In genomic region chr16:2531371-2531695, GRCh38 we compare ENCODE assay signal across 8 cellular contexts.
DNase-seq lines count a peak whose midpoint lies in the region; ATAC-seq lines count a peak whose summit lies in the region.

Gene CEMP1, minus strand, starts transcription at chr16:2531408. Its CDS starts 335 bp downstream, at chr16:2531073.

- DNase-seq in caudate nucleus (lab: John Stamatoyannopoulos, UW) (no peak), NCI-H524 (lab: John Stamatoyannopoulos, UW) (no peak)
- no peak for DNase-seq in effector CD4-positive, alpha-beta T cell

- H3K27ac ChIP-seq in BLaER1 treated with 17β-estradiol and CSF1 and Interleukin-3, amounts not matched to agents 10 nM and 100 nM: peak within 1 kb of the TSS; percentile 56 to 87 (median 78)
- H3K27ac ChIP-seq in HUES48 (ENCODE audit: low read depth, low read length) (peak within 1 kb of the TSS; percentile 87), caudate nucleus (ENCODE audit: low read depth, low read length) (peak within 1 kb of the TSS; percentile 92), muscle layer of colon (ENCODE audit: low read depth, low read length) (peak within 1 kb of the TSS; percentile 81)

- peaks cover 22 to 66% (median 32%) of the 10 kb centered on the region in 10 experiments for H3K4me1 ChIP-seq in BLaER1 treated with 17β-estradiol and CSF1 and Interleukin-3, amounts not matched to agents 10 nM and 100 nM
- H3K4me1 ChIP-seq in HUES48 (ENCODE audit: control insufficient read depth, insufficient read depth, low read length): no peaks in the 10 kb centered on the region; the same call in 1 of the 2 replicates
- peaks cover 5% of the 10 kb centered on the region for H3K4me1 ChIP-seq in muscle layer of colon (ENCODE audit: insufficient read depth, low read length)

- H3K36me3 ChIP-seq in BLaER1 treated with 17β-estradiol and CSF1 and Interleukin-3, amounts not matched to agents 10 nM and 100 nM: peaks cover 26 to 46% (median 41%) of the 10 kb centered on the region in 11 experiments
- peaks cover 26% of the 10 kb centered on the region for H3K36me3 ChIP-seq in HUES48 (ENCODE audit: control insufficient read depth, insufficient read depth, low read length)
- H3K36me3 ChIP-seq in muscle layer of colon (ENCODE audit: insufficient read depth, low read length): peaks cover 16% of the 10 kb centered on the region

- no peaks in the 10 kb centered on the region for H3K9me3 ChIP-seq in BLaER1 treated with 17β-estradiol and CSF1 and Interleukin-3, amounts not matched to agents 10 nM and 100 nM (replicated peaks in 1 of 11)
- no peaks in the 10 kb centered on the region for H3K9me3 ChIP-seq in HUES48 (ENCODE audit: control insufficient read depth, insufficient read depth, low read length)
- no peaks in the 10 kb centered on the region for H3K9me3 ChIP-seq in muscle layer of colon (ENCODE audit: low read length)

- peak within 1 kb of the TSS; percentile 61 to 78 (median 70) for H3K4me3 ChIP-seq in BLaER1 treated with 17β-estradiol and CSF1 and Interleukin-3, amounts not matched to agents 10 nM and 100 nM
- H3K4me3 ChIP-seq in HUES48 (ENCODE audit: low read depth, low read length): peak within 1 kb of the TSS; percentile 70
- peak within 1 kb of the TSS; percentile 63 to 87 for H3K4me3 ChIP-seq in muscle layer of colon (ENCODE audit: low read depth in 1 of 2, low read length in 2 of 2)

- H3K4me2 ChIP-seq in BLaER1 treated with 17β-estradiol and CSF1 and Interleukin-3, amounts not matched to agents 10 nM and 100 nM: peak within 1 kb of the TSS; percentile 93 to 100 (median 99)

- no peak for ATAC-seq in HG03571 (IDR thresholded peaks at IDR 0.05; ENCODE audit: unreplicated experiment)
- no peak for ATAC-seq in GM21390 (IDR thresholded peaks at IDR 0.05; ENCODE audit: unreplicated experiment)

- H3K9ac ChIP-seq in BLaER1 treated with 17β-estradiol and CSF1 and Interleukin-3, amounts not matched to agents 10 nM and 100 nM: peak within 1 kb of the TSS; percentile 72 to 89 (median 81)
- H3K9ac ChIP-seq in HUES48 (ENCODE audit: low read depth, low read length) (peak within 1 kb of the TSS; percentile 71; the same call in 1 of the 2 replicates), muscle layer of colon (ENCODE audit: low read length) (peak within 1 kb of the TSS; percentile 96)

- H3K27me3 ChIP-seq in BLaER1 treated with 17β-estradiol and CSF1 and Interleukin-3, amounts not matched to agents 10 nM and 100 nM: no peaks in the 10 kb centered on the region
- H3K27me3 ChIP-seq in HUES48 (ENCODE audit: control insufficient read depth, insufficient read depth, low read length) (no peaks in the 10 kb centered on the region), muscle layer of colon (ENCODE audit: control insufficient read depth in 1 of 2, insufficient read depth in 2 of 2, low read length in 2 of 2) (no peaks in the 10 kb centered on the region)

- H4K20me1 ChIP-seq in BLaER1 treated with 17β-estradiol and CSF1 and Interleukin-3, amounts not matched to agents 10 nM and 100 nM: peaks cover 0 to 54% (median 4%) of the 10 kb centered on the region in 11 experiments; a peak in 13 of 22 replicates
